In the genomic region with DNA sequence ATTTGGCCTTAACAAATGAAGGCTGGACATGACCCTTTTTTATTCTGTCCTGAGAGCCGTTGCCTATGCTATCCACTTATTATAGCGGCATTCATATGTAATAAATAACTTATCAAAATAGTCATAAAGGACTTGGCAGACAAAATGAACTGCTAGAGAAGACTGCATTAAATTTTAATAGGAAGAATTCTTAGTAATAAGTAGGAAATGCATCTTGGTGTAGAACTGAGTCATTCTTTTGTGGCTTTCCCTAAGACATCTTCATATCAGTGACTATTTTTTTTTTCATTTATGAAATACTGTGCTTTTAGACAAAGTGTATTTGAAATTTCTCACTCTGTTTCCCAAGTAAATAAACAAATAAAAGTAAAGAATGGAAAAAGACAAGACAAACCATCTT, we compare ENCODE assay signal across 2 cellular contexts.
TF ChIP-seq lines count a peak whose summit lies in the region.

No MANE protein-coding gene starts in this region.

TF ChIP-seq in A549, 52 proteins besides CTCF, POLR2A, EP300 and RAD21:
- TF ChIP-seq FOXS1 (CRISPR knock-in tag; IDR thresholded peaks at IDR 0.05), result no peak
- no peak for TF ChIP-seq FOSB (CRISPR knock-in tag; IDR thresholded peaks at IDR 0.05)
- no peak for TF ChIP-seq CHD2 (IDR thresholded peaks at IDR 0.05; ENCODE audit: low read length, partially characterized antibody)
- TF ChIP-seq CEBPB (IDR thresholded peaks at IDR 0.05), result no peak
- TF ChIP-seq TFCP2L1 (CRISPR knock-in tag; IDR thresholded peaks at IDR 0.05), result no peak
- TF ChIP-seq POLR2AphosphoS2 (conservative IDR thresholded peaks at IDR 0.05; ENCODE audit: low read length), result no peak
- TF ChIP-seq HDAC2 (IDR thresholded peaks at IDR 0.05), result no peak
- no peak for TF ChIP-seq FOSL2 (IDR thresholded peaks at IDR 0.05)
- TF ChIP-seq FOSL2 (CRISPR knock-in tag; IDR thresholded peaks at IDR 0.05), result no peak
- no peak for TF ChIP-seq MAZ (IDR thresholded peaks at IDR 0.05; ENCODE audit: borderline replicate concordance, low read depth, low read length)
- TF ChIP-seq CBX2 (IDR thresholded peaks at IDR 0.05; ENCODE audit: borderline replicate concordance, low read depth), result no peak
- TF ChIP-seq NPAS2 (CRISPR knock-in tag; IDR thresholded peaks at IDR 0.05; ENCODE audit: borderline replicate concordance), result no peak
- TF ChIP-seq ZFP36 (IDR thresholded peaks at IDR 0.05; ENCODE audit: borderline replicate concordance, partially characterized antibody), result no peak
- no peak for TF ChIP-seq HOXB5 (CRISPR knock-in tag; IDR thresholded peaks at IDR 0.05)
- TF ChIP-seq, protein P1, sequence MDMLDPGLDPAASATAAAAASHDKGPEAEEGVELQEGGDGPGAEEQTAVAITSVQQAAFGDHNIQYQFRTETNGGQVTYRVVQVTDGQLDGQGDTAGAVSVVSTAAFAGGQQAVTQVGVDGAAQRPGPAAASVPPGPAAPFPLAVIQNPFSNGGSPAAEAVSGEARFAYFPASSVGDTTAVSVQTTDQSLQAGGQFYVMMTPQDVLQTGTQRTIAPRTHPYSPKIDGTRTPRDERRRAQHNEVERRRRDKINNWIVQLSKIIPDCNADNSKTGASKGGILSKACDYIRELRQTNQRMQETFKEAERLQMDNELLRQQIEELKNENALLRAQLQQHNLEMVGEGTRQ (IDR thresholded peaks at IDR 0.05), result no peak
- TF ChIP-seq MYC (IDR thresholded peaks at IDR 0.05; ENCODE audit: borderline replicate concordance, low read length), result no peak
- TF ChIP-seq ZC3H11A (IDR thresholded peaks at IDR 0.05), result no peak
- no peak for TF ChIP-seq MAFK (IDR thresholded peaks at IDR 0.05; ENCODE audit: partially characterized antibody)
- TF ChIP-seq SREBF2 (IDR thresholded peaks at IDR 0.05), result no peak
- TF ChIP-seq, protein P2, sequence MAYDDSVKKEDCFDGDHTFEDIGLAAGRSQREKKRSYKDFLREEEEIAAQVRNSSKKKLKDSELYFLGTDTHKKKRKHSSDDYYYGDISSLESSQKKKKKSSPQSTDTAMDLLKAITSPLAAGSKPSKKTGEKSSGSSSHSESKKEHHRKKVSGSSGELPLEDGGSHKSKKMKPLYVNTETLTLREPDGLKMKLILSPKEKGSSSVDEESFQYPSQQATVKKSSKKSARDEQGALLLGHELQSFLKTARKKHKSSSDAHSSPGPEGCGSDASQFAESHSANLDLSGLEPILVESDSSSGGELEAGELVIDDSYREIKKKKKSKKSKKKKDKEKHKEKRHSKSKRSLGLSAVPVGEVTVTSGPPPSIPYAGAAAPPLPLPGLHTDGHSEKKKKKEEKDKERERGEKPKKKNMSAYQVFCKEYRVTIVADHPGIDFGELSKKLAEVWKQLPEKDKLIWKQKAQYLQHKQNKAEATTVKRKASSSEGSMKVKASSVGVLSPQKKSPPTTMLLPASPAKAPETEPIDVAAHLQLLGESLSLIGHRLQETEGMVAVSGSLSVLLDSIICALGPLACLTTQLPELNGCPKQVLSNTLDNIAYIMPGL (CRISPR knock-in tag; IDR thresholded peaks at IDR 0.05; ENCODE audit: borderline replicate concordance), result no peak

TF ChIP-seq in IMR-90, 13 proteins besides CTCF, POLR2A, EP300 and RAD21:
- TF ChIP-seq MXI1 (IDR thresholded peaks at IDR 0.05; ENCODE audit: borderline replicate concordance, low read depth, low read length), result no peak
